ENCODE assay signal across 9 cellular contexts in the genomic region with DNA sequence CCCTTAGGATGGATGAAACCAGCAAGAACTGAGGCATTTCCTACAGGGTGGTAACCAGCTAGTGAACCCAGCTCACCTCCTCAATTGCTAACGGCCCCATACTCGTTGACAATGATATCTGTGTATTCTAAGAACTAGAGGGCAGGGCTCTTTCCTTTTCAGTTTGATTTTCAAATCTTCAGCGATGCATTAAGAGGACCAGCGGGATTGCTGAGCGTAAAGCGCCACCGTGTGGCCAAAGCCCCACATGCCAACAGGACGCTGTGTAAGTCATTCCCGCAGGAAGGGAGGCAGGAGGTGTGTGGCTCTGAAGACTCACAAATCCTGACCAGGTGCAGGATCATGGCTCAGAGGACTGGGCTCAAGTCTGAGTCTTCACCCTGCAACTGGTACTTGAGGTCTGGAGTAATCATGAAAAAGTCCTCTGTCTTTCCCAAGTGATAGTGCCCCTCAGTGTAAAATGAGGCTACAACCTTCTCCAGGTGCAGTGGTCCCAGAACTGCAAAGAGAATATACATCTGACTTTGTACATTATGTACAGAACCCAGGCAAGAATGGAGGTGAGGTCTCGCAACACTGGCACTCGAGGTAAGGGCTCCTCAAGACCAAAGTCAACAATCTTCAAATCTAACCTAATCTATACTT. TPM values are rescaled to one million over a fixed set of nuclear protein-coding genes. Genes with fewer than 3 reads are reported as not detected.
A peak's percentile ranks its signal among the peaks of the same experiment; 100 is the strongest.
DNase-seq lines count a peak whose midpoint lies in the region; ATAC-seq, FAIRE-seq and TF ChIP-seq lines count a peak whose summit lies in the region.
"Had no signal": no experiment of that assay in that cellular context is flagged by ENCODE, and none has a peak within 500 bp of the region (broad histone marks: within the 10 kb centered on the region; RNA-seq: fewer than 3 reads in every experiment).

No MANE protein-coding gene starts in this region.

- H3K9me3 ChIP-seq in MM.1S (replicated peaks; ENCODE audit: insufficient read depth, low read length) (no peaks in the 10 kb centered on the region), SJCRH30 (replicated peaks) (no peaks in the 10 kb centered on the region), pancreas (no peaks in the 10 kb centered on the region)

- no peaks in the 10 kb centered on the region for H3K79me2 ChIP-seq in MM.1S (ENCODE audit: low read length)

- H3K27me3 ChIP-seq in H7 (ENCODE audit: control insufficient read depth, insufficient read depth, low read length), result no peaks in the 10 kb centered on the region
- no peaks in the 10 kb centered on the region for H3K27me3 ChIP-seq in MM.1S (replicated peaks; ENCODE audit: insufficient read depth, low read length)
- H3K27me3 ChIP-seq in SJCRH30, result no peaks in the 10 kb centered on the region
- H3K27me3 ChIP-seq in pancreas, result no peaks in the 10 kb centered on the region

- H3K9ac ChIP-seq in MM.1S (ENCODE audit: low read length), result no peak overlapping the region

- no peak for FAIRE-seq in pancreas (lab: Jason Lieb, UNC)

- 0 out of 2 replicates have a peak, but pooled peaks cover 3% of the 10 kb centered on the region for H3K4me1 ChIP-seq in MM.1S (ENCODE audit: low read length)
- peaks cover 10% of the 10 kb centered on the region; the same call in 1 of the 2 replicates for H3K4me1 ChIP-seq in SJCRH30
- no peaks in the 10 kb centered on the region for H3K4me1 ChIP-seq in pancreas

- H3K4me3 Mint-ChIP-seq in type B pancreatic cell, result no peak overlapping the region

- H4K20me1 ChIP-seq in MM.1S (ENCODE audit: insufficient read depth, low read length), result no peaks in the 10 kb centered on the region

- H3K27me3 Mint-ChIP-seq in type B pancreatic cell, result peaks cover 4% of the 10 kb centered on the region

- H3K4me1 Mint-ChIP-seq in type B pancreatic cell (ENCODE audit: unreplicated experiment), result peaks cover 10% of the 10 kb centered on the region

- no peak overlapping the region for H3K4me3 ChIP-seq in H7 (ENCODE audit: insufficient read depth, low read depth, low read length)
- no peak overlapping the region for H3K4me3 ChIP-seq in MM.1S (ENCODE audit: low read length)
- no peak overlapping the region for H3K4me3 ChIP-seq in SJCRH30
- no peak overlapping the region for H3K4me3 ChIP-seq in pancreas
- H3K4me3 ChIP-seq: skin epidermis had no signal

- H3K27ac Mint-ChIP-seq in type B pancreatic cell, result no peak overlapping the region

- ATAC-seq in pancreas, result peak; percentile 95 to 99 (median 97)

- DNase-seq in ELF-1 (ENCODE audit: low read depth, low spot score) (peak; percentile 86), H7 (peak; percentile 83), MM.1S (peak; percentile 66), SJCRH30 (peak; percentile 70 to 89), activated gamma-delta T cell (lab: John Stamatoyannopoulos, UW) (peak; percentile 31), germinal center (ENCODE audit: low spot score) (peak; percentile 65), pancreas (peak; percentile 54 to 94 (median 80)), type B pancreatic cell (ENCODE audit: extremely low spot score, unreplicated experiment) (peak; percentile 90)

- H3F3A ChIP-seq in MM.1S (ENCODE audit: insufficient read depth, low read length), result no peaks in the 10 kb centered on the region

- H3K4me2 ChIP-seq in MM.1S (ENCODE audit: low read depth, low read length), result peak overlapping the region; percentile 36; the same call in 1 of the 2 replicates

- no peaks in the 10 kb centered on the region for H3K36me3 Mint-ChIP-seq in type B pancreatic cell

- no peak overlapping the region for H2AFZ ChIP-seq in MM.1S (ENCODE audit: low read length)

- WGBS in pancreas, 2 donors, result 3 to 5% methylated on average over 11 of the region's 11 CpGs

- H3K27ac ChIP-seq in MM.1S (ENCODE audit: low read length), result no peak overlapping the region
- no peak overlapping the region for H3K27ac ChIP-seq in SJCRH30
- H3K27ac ChIP-seq in pancreas, result no peak overlapping the region
- H3K27ac ChIP-seq: skin epidermis had no signal

- intact Hi-C loops in pancreas (cut with DNase I), result no loop called here

- TF ChIP-seq CTCF in MM.1S (IDR thresholded peaks at IDR 0.05; ENCODE audit: low read length) (peak; percentile 73), pancreas (IDR thresholded peaks at IDR 0.05) (peak; percentile 86 to 97 (median 94)), type B pancreatic cell (conservative IDR thresholded peaks at IDR 0.05) (peak; percentile 98)

- H3K36me3 ChIP-seq in H7 (replicated peaks; ENCODE audit: control insufficient read depth, insufficient read depth, low read length) (no peaks in the 10 kb centered on the region), MM.1S (replicated peaks; ENCODE audit: insufficient read depth, low read length) (no peaks in the 10 kb centered on the region), SJCRH30 (no peaks in the 10 kb centered on the region), pancreas (no peaks in the 10 kb centered on the region)

- no peaks in the 10 kb centered on the region for H3K9me2 ChIP-seq in MM.1S (replicated peaks; ENCODE audit: insufficient read depth, low read length)

- no peaks in the 10 kb centered on the region for H3K9me3 Mint-ChIP-seq in type B pancreatic cell

RNA-seq across cellular contexts. Expression of gene C13orf42, which starts 40.9 kb away (rescaled TPM):
- 5.9 and 6.0 TPM in 2 replicates for total RNA-seq in H7 (2014; rRNA removed; shearing (Covaris generic))
- not detected in 2 replicates for total RNA-seq in SJCRH30 (2014; rRNA removed; shearing (Covaris generic))
- total RNA-seq in pancreas (not detected), type B pancreatic cell (ENCODE audit: low replicate concordance) (not detected in 2 replicates)
- not detected for polyA plus RNA-seq in pancreas

Comparison
In these comparisons a context has a peak if more than half of its experiments do, and no peak if none do; other contexts are left out.
1. DNase-seq: peak in every context shown above with its lines; median percentile 90 in type B pancreatic cell; 86 in ELF-1; 83 in H7; 80 in pancreas; 80 in SJCRH30; 66 in MM.1S; 65 in germinal center; 31 in activated gamma-delta T cell.